20 cellular contexts compared by ENCODE assay signal in the genomic region with DNA sequence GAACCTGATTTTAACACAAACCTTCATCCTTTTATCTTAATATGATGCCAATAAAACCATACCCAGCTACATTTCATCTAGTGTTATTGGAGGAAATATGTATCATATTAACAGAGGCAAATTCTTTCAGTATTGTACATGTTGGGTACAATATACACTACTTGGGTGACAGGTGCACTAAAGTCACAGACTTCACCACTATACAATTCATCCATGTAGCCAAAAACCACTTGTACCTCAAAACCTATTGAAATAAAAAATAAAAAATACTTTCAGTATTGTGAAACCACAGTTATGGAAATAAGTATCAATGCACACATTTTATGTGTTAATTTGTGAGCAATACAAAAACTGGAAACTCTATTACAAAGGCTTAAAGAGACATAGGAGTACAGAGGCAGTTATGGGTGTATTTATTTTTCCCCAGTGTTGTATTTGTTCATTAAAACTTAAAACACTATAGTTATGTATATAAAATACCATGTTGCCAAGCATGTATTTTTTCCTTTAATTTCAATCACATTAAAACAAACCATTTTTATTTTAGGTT. TPM values are rescaled to one million over a fixed set of nuclear protein-coding genes. Genes with fewer than 3 reads are reported as not detected.
"Had no signal": no experiment of that assay in that cellular context is flagged by ENCODE, and none has a peak within 500 bp of the region (broad histone marks: within the 10 kb centered on the region; RNA-seq: fewer than 3 reads in every experiment).

No MANE protein-coding gene starts in this region.

- ATAC-seq: left colon, left ventricle myocardium superior had no signal

- H3K27ac Mint-ChIP-seq: natural killer cell treated with Interleukin-12 subunit alpha and Interleukin-12 subunit beta and Interleukin-15 and Interleukin-18, amount 100 ng/mL, for 72 hours; neural progenitor cell; type B pancreatic cell had no signal

- DNase-seq: dorsolateral prefrontal cortex; effector CD8-positive, alpha-beta T cell; foreskin melanocyte; head of caudate nucleus; kidney; left colon; left ventricle myocardium superior; mesenchymal stem cell; midbrain; nucleus accumbens; ovary; sigmoid colon; stimulated activated CD4-positive, alpha-beta T cell treated with anti-CD3 and anti-CD28 coated beads, Interleukin-2, amount 100 ng/mL, for 24 hours; stimulated activated CD4-positive, alpha-beta T cell treated with anti-CD3 and anti-CD28 coated beads, Interleukin-4, amount 100 ng/mL, for 4 hours; stimulated activated naive CD4-positive, alpha-beta T cell; thyroid gland had no signal

- H3K4me3 Mint-ChIP-seq: natural killer cell treated with Interleukin-12 subunit alpha and Interleukin-12 subunit beta and Interleukin-15 and Interleukin-18, amount 100 ng/mL, for 72 hours; neural progenitor cell; type B pancreatic cell had no signal

- H3K27me3 Mint-ChIP-seq: natural killer cell treated with Interleukin-12 subunit alpha and Interleukin-12 subunit beta and Interleukin-15 and Interleukin-18, amount 100 ng/mL, for 72 hours; type B pancreatic cell had no signal

- H3K4me1 Mint-ChIP-seq: neural progenitor cell had no signal

- H3K9me3 Mint-ChIP-seq: natural killer cell treated with Interleukin-12 subunit alpha and Interleukin-12 subunit beta and Interleukin-15 and Interleukin-18, amount 100 ng/mL, for 72 hours; neural progenitor cell; type B pancreatic cell had no signal

RNA-seq across cellular contexts. Expression of gene GPR88, which starts 25.1 kb away (rescaled TPM):
- total RNA-seq: left ventricle myocardium superior, suprapubic skin had no signal
